Comparison of ENCODE assay signal across 15 cellular contexts in genomic region chr6:109024784-109025183, GRCh38.
A peak's percentile ranks its signal among the peaks of the same experiment; 100 is the strongest.
DNase-seq lines count a peak whose midpoint lies in the region; ATAC-seq and TF ChIP-seq lines count a peak whose summit lies in the region.
"Had no signal": no experiment of that assay in that cellular context is flagged by ENCODE, and none has a peak within 500 bp of the region (broad histone marks: within the 10 kb centered on the region; RNA-seq: fewer than 3 reads in every experiment).

No MANE protein-coding gene starts in this region.

- H3K9me3 Mint-ChIP-seq in WTC11: no peaks in the 10 kb centered on the region
- H3K9me3 Mint-ChIP-seq: activated CD8-positive, alpha-beta T cell treated with anti-CD3 and anti-CD28 coated beads for 36 hours; CD8-positive, alpha-beta T cell had no signal

- H3K27ac Mint-ChIP-seq in WTC11: no peak overlapping the region; the same call in 1 of the 2 replicates
- H3K27ac Mint-ChIP-seq: activated CD8-positive, alpha-beta T cell treated with anti-CD3 and anti-CD28 coated beads for 36 hours; CD8-positive, alpha-beta T cell had no signal

- 69 to 75% methylated on average over 4 of the region's 4 CpGs for WGBS in heart right ventricle, 2 donors
- 87 to 91% (median 88%) methylated on average over 4 of the region's 4 CpGs for WGBS in ovary, 3 donors

- no peaks in the 10 kb centered on the region for H3K36me3 ChIP-seq in heart right ventricle
- H3K36me3 ChIP-seq in ovary: no peaks in the 10 kb centered on the region

- ATAC-seq in WTC11 (peak; percentile 88), heart right ventricle (peak in 3 of 8 donors; percentile 30 to 52 (median 43))
- ATAC-seq: activated CD8-positive, alpha-beta T cell treated with anti-CD3 and anti-CD28 coated beads for 36 hours; CD8-positive, alpha-beta T cell; left lobe of liver had no signal

- DNase-seq in DMS 273 (lab: John Stamatoyannopoulos, UW; ENCODE audit: unreplicated experiment): peak; percentile 54
- DNase-seq in DMS 273 treated with DMSO at 0.1 percent for 48 hours (lab: John Stamatoyannopoulos, UW): no peak
- peak; percentile 30 for DNase-seq in WTC11 (ENCODE audit: low spot score)
- DNase-seq in heart right ventricle: peak; percentile 28 to 51
- DNase-seq in retinal pigment epithelial cell (ENCODE audit: low read depth): no peak
- no peak for DNase-seq in SKM-1 (lab: John Stamatoyannopoulos, UW; ENCODE audit: unreplicated experiment)
- no peak for DNase-seq in posterior cingulate gyrus
- DNase-seq in ovary: no peak
- DNase-seq: activated CD8-positive, alpha-beta T cell treated with anti-CD3 and anti-CD28 coated beads for 36 hours; activated effector memory CD4-positive, alpha-beta T cell treated with Interleukin-2 at 50 U/mL for 16 hours; CD8-positive, alpha-beta T cell; NCI-H2029; NCI-H774 had no signal

- H3K27me3 ChIP-seq in heart right ventricle (no peaks in the 10 kb centered on the region), ovary (no peaks in the 10 kb centered on the region)

- CTCF ChIA-PET in WTC11 (lab: Charles Lee): no interaction called here

- H3K4me1 ChIP-seq in heart right ventricle (peaks cover 0 to 39% (median 20%) of the 10 kb centered on the region in 9 donors), ovary (ENCODE audit: insufficient read depth) (no peaks in the 10 kb centered on the region)

- intact Hi-C loops in heart right ventricle (cut with DNase I): no loop called here
- intact Hi-C loops in posterior cingulate gyrus (cut with DNase I): no loop called here
- intact Hi-C loops in ovary (cut with DNase I): no loop called here

- TF ChIP-seq CTCF in WTC11 (IDR thresholded peaks at IDR 0.05): no peak
- peak in 3 of 9 donors; percentile 12 to 49 (median 26) for TF ChIP-seq CTCF in heart right ventricle (IDR thresholded peaks at IDR 0.05)
- TF ChIP-seq CTCF in retinal pigment epithelial cell (conservative IDR thresholded peaks at IDR 0.05; ENCODE audit: low read depth, low read length): peak; percentile 14
- no peak for TF ChIP-seq CTCF in ovary (IDR thresholded peaks at IDR 0.05)

- H3K4me3 ChIP-seq in heart right ventricle (no peak overlapping the region), retinal pigment epithelial cell (ENCODE audit: low read length) (no peak overlapping the region), ovary (no peak overlapping the region)

- H3K27me3 Mint-ChIP-seq in WTC11 (ENCODE audit: low read depth): no peaks in the 10 kb centered on the region
- H3K27me3 Mint-ChIP-seq: activated CD8-positive, alpha-beta T cell treated with anti-CD3 and anti-CD28 coated beads for 36 hours had no signal

- no peak overlapping the region for H3K4me3 Mint-ChIP-seq in WTC11
- H3K4me3 Mint-ChIP-seq: activated CD8-positive, alpha-beta T cell treated with anti-CD3 and anti-CD28 coated beads for 36 hours; CD8-positive, alpha-beta T cell had no signal

- no peak for TF ChIP-seq POLR2A in ovary (IDR thresholded peaks at IDR 0.05)

- H3K36me3 Mint-ChIP-seq in WTC11: no peaks in the 10 kb centered on the region
- H3K36me3 Mint-ChIP-seq: CD8-positive, alpha-beta T cell had no signal

- no peak for TF ChIP-seq EP300 in ovary (IDR thresholded peaks at IDR 0.05)

- peaks cover 2% of the 10 kb centered on the region; the same call in 1 of the 2 replicates for H3K4me1 Mint-ChIP-seq in WTC11

- POLR2A ChIA-PET in WTC11 (lab: Charles Lee): no interaction called here

- H3K9me3 ChIP-seq in heart right ventricle: no peaks in the 10 kb centered on the region
- H3K9me3 ChIP-seq in ovary: no peaks in the 10 kb centered on the region

- H3K27ac ChIP-seq in heart right ventricle: no peak overlapping the region
- no peak overlapping the region for H3K27ac ChIP-seq in ovary
- H3K27ac ChIP-seq: 22Rv1 had no signal

TF ChIP-seq in WTC11, 78 proteins besides CTCF, POLR2A, EP300 and RAD21:
- no peak for TF ChIP-seq ATF1 (CRISPR knock-in tag; IDR thresholded peaks at IDR 0.05)
- no peak for TF ChIP-seq TEAD1 (CRISPR knock-in tag; IDR thresholded peaks at IDR 0.05)
- TF ChIP-seq USF1 (CRISPR knock-in tag; IDR thresholded peaks at IDR 0.05): no peak
- TF ChIP-seq NFATC4 (CRISPR knock-in tag; IDR thresholded peaks at IDR 0.05): no peak
- no peak for TF ChIP-seq PRDM15 (CRISPR knock-in tag; IDR thresholded peaks at IDR 0.05)
- no peak for TF ChIP-seq ZNF317 (CRISPR knock-in tag; IDR thresholded peaks at IDR 0.05; ENCODE audit: borderline replicate concordance, low read depth)
- TF ChIP-seq ATF6 (CRISPR knock-in tag; IDR thresholded peaks at IDR 0.05): no peak
- no peak for TF ChIP-seq IRF2 (CRISPR knock-in tag; IDR thresholded peaks at IDR 0.05; ENCODE audit: borderline replicate concordance, low read depth)
- TF ChIP-seq GTF2I (CRISPR knock-in tag; conservative IDR thresholded peaks at IDR 0.05): no peak

Comparison
In these comparisons a context has a peak if more than half of its experiments do, and no peak if none do; other contexts are left out.
1. DNase-seq: peak in DMS 273 (single experiment), WTC11 (single experiment) and heart right ventricle (2 of 2); none in DMS 273 treated with DMSO at 0.1 percent for 48 hours (single experiment), retinal pigment epithelial cell (single experiment), SKM-1 (single experiment), posterior cingulate gyrus (0 of 10) and ovary (0 of 5).